Comparison of ENCODE assay signal across 11 cellular contexts in genomic region chr17:35553310-35553709, GRCh38. TPM values are rescaled to one million over a fixed set of nuclear protein-coding genes. Genes with fewer than 3 reads are reported as not detected.
"Had no signal": no experiment of that assay in that cellular context is flagged by ENCODE, and none has a peak within 500 bp of the region (broad histone marks: within the 10 kb centered on the region; RNA-seq: fewer than 3 reads in every experiment).

No MANE protein-coding gene starts in this region.

- H3K9me3 ChIP-seq: HAP-1 had no signal

- H2AFZ ChIP-seq: GM23248 had no signal

- H3K4me2 ChIP-seq: KMS-11 had no signal

- H3K4me3 Mint-ChIP-seq: HFFc6 had no signal

- H3K27ac ChIP-seq: GM23248, KMS-11 had no signal

- H3K36me3 ChIP-seq: HAP-1 had no signal

- H3K4me1 ChIP-seq: HAP-1 had no signal

- H3K4me3 ChIP-seq: GM23248, HAP-1 had no signal

- H3K9ac ChIP-seq: GM23248, KMS-11 had no signal

- H3K27ac Mint-ChIP-seq: HFFc6 had no signal

- FAIRE-seq: HTR-8/SVneo had no signal

- DNase-seq: GM23248, GOT3, H7, HFFc6, KBM-7 had no signal

- ATAC-seq: HCT116 had no signal

RNA-seq across cellular contexts. Expression of gene SLFN14, which starts 7.3 kb away (rescaled TPM):
- total RNA-seq: GM23248, H4, H7, HFFc6, HT-29 had no signal
- polyA plus RNA-seq: GM23248 had no signal

RNA-seq across cellular contexts. Expression of gene SLFN12L, which starts 15.8 kb away (rescaled TPM):
- total RNA-seq: H7, HT-29 had no signal
- polyA plus RNA-seq: GM23248 had no signal
